In the genomic region with DNA sequence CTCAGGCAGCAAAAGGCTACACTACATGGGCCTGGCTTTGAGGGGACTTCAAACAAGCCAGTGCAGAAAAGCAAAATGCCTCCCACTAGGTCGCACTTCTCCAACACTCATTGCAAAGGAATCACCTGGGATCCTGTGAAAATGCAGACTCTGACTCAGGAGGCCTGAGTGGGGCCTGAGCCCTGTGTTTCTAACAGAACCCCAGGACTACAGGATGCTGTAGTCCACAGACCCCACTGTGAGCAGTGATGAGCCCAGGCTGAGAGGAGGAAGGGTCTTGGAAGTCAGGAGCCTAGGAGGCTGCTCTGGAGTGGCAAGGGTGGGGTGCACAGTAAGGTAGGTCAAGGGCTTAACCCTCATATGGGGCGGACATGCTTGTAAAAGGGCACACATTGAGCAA, we compare ENCODE assay signal across 15 cellular contexts. TPM values are rescaled to one million over a fixed set of nuclear protein-coding genes. Genes with fewer than 3 reads are reported as not detected.
DNase-seq lines count a peak whose midpoint lies in the region; ATAC-seq and TF ChIP-seq lines count a peak whose summit lies in the region.
"Had no signal": no experiment of that assay in that cellular context is flagged by ENCODE, and none has a peak within 500 bp of the region (broad histone marks: within the 10 kb centered on the region; RNA-seq: fewer than 3 reads in every experiment).

No MANE protein-coding gene starts in this region.

- H2BK5ac ChIP-seq in mesenchymal stem cell (ENCODE audit: low read depth, low read length, poor library complexity, severe bottlenecking) (no peak overlapping the region), neuronal stem cell (ENCODE audit: low read length) (no peak overlapping the region)

- H3K36me3 Mint-ChIP-seq in activated CD4-positive, alpha-beta T cell treated with anti-CD3 and anti-CD28 coated beads for 36 hours (ENCODE audit: low read depth), result no peaks in the 10 kb centered on the region
- H3K36me3 Mint-ChIP-seq: CD4-positive, CD25-positive, alpha-beta regulatory T cell had no signal

- H3K27me3 ChIP-seq in mesenchymal stem cell (ENCODE audit: control insufficient read depth in 1 of 2, insufficient read depth in 1 of 2, low read length in 2 of 2) (peaks cover 0 to 4% of the 10 kb centered on the region in 2 experiments), neuronal stem cell (ENCODE audit: control insufficient read depth in 3 of 3, insufficient read depth in 3 of 3, low read depth in 1 of 3, low read length in 3 of 3) (peaks cover 0 to 4% (median 0%) of the 10 kb centered on the region in 3 experiments), vagina (no peaks in the 10 kb centered on the region)
- H3K27me3 ChIP-seq: BLaER1 treated with 17β-estradiol and CSF1 and Interleukin-3, amounts not matched to agents 10 nM and 100 nM had no signal

- H3K4me1 ChIP-seq in mesenchymal stem cell (ENCODE audit: control insufficient read depth, insufficient read depth, low read depth, low read length) (peaks cover 2% of the 10 kb centered on the region), neuronal stem cell (ENCODE audit: control insufficient read depth in 2 of 2, insufficient read depth in 1 of 2, low read depth in 1 of 2, low read length in 2 of 2) (peaks cover 2% of the 10 kb centered on the region in 2 donors), vagina (peaks cover 7% of the 10 kb centered on the region)

- DNase-seq in RWPE1 (ENCODE audit: low spot score) (no peak), mesenchymal stem cell (no peak), neuronal stem cell (ENCODE audit: low spot score) (no peak), vagina (ENCODE audit: extremely low spot score in 2 of 2) (peak; percentile 42 to 92)
- no peak for DNase-seq in activated CD4-positive, alpha-beta T cell treated with anti-CD3 and anti-CD28 coated beads for 36 hours
- DNase-seq: ACHN; CD4-positive, CD25-positive, alpha-beta regulatory T cell; DMS 273 treated with DMSO at 0.1 percent for 48 hours; H7 had no signal

- H3K9me3 ChIP-seq in mesenchymal stem cell (ENCODE audit: control insufficient read depth, low read length) (peaks cover 4% of the 10 kb centered on the region), neuronal stem cell (replicated peaks in 1 of 2; ENCODE audit: control insufficient read depth in 2 of 2, insufficient read depth in 1 of 2, low read depth in 1 of 2, low read length in 2 of 2) (peaks cover 0 to 2% of the 10 kb centered on the region in 2 donors), vagina (no peaks in the 10 kb centered on the region)

- peak overlapping the region; percentile 41 for H2BK15ac ChIP-seq in mesenchymal stem cell (ENCODE audit: low read depth, poor library complexity, severe bottlenecking)
- H2BK15ac ChIP-seq in neuronal stem cell (ENCODE audit: low read length), result no peak overlapping the region

- H4K91ac ChIP-seq in mesenchymal stem cell (ENCODE audit: low read length) (no peak overlapping the region), neuronal stem cell (ENCODE audit: low read depth, low read length, poor library complexity) (no peak overlapping the region)

- H2AFZ ChIP-seq in mesenchymal stem cell (ENCODE audit: low read depth, low read length) (no peak overlapping the region), neuronal stem cell (ENCODE audit: low read length) (no peak overlapping the region)
- H2AFZ ChIP-seq: GM23248 had no signal

- H3K4me3 ChIP-seq in mesenchymal stem cell (ENCODE audit: insufficient read depth in 1 of 2, low read depth in 1 of 2, low read length in 2 of 2), result no peak overlapping the region
- no peak overlapping the region for H3K4me3 ChIP-seq in neuronal stem cell (ENCODE audit: low read length in 2 of 2)
- no peak overlapping the region for H3K4me3 ChIP-seq in vagina
- H3K4me3 ChIP-seq: BLaER1 treated with 17β-estradiol and CSF1 and Interleukin-3, amounts not matched to agents 10 nM and 100 nM; GM23248 had no signal

- H3K9ac ChIP-seq in mesenchymal stem cell (ENCODE audit: low read length) (no peak overlapping the region), neuronal stem cell (ENCODE audit: low read depth, low read length, poor library complexity) (no peak overlapping the region)
- H3K9ac ChIP-seq: BLaER1 treated with 17β-estradiol and CSF1 and Interleukin-3, amounts not matched to agents 10 nM and 100 nM; GM23248 had no signal

- peaks cover 8% of the 10 kb centered on the region for H3K4me1 Mint-ChIP-seq in activated CD4-positive, alpha-beta T cell treated with anti-CD3 and anti-CD28 coated beads for 36 hours
- H3K4me1 Mint-ChIP-seq: CD4-positive, CD25-positive, alpha-beta regulatory T cell had no signal

- no peak overlapping the region for H4K8ac ChIP-seq in mesenchymal stem cell (ENCODE audit: low read length)
- H4K8ac ChIP-seq in neuronal stem cell (ENCODE audit: low read depth, low read length), result no peak overlapping the region

- H3K14ac ChIP-seq in mesenchymal stem cell (ENCODE audit: low read length in 2 of 2) (no peak overlapping the region), neuronal stem cell (ENCODE audit: low read length) (no peak overlapping the region)

- H3K4me2 ChIP-seq in mesenchymal stem cell (ENCODE audit: low read length, poor library complexity, severe bottlenecking) (no peak overlapping the region), neuronal stem cell (ENCODE audit: insufficient read depth, low read length, poor library complexity, severe bottlenecking) (no peak overlapping the region)
- H3K4me2 ChIP-seq: BLaER1 treated with 17β-estradiol and CSF1 and Interleukin-3, amounts not matched to agents 10 nM and 100 nM had no signal

- TF ChIP-seq CTCF in RWPE1 (conservative IDR thresholded peaks at IDR 0.05; ENCODE audit: low read depth) (no peak), vagina (IDR thresholded peaks at IDR 0.05) (no peak)

- POLR2A ChIA-PET in RWPE1 (lab: Yijun Ruan, JAX; ENCODE audit: low non-redundant PET), result no interaction called here
- POLR2A ChIA-PET in activated CD4-positive, alpha-beta T cell treated with anti-CD3 and anti-CD28 coated beads for 36 hours (lab: Charles Lee), result no interaction called here

- H3K4me3 Mint-ChIP-seq in activated CD4-positive, alpha-beta T cell treated with anti-CD3 and anti-CD28 coated beads for 36 hours, result no peak overlapping the region
- H3K4me3 Mint-ChIP-seq: CD4-positive, CD25-positive, alpha-beta regulatory T cell had no signal

- peak overlapping the region in 1 of 2 experiments; percentile 37 for H3K18ac ChIP-seq in mesenchymal stem cell (ENCODE audit: low read depth in 1 of 2, low read length in 2 of 2)
- peak overlapping the region; percentile 41 for H3K18ac ChIP-seq in neuronal stem cell (ENCODE audit: low read length)

- H3K79me1 ChIP-seq in mesenchymal stem cell (replicated peaks; ENCODE audit: low read length, poor library complexity, severe bottlenecking) (no peaks in the 10 kb centered on the region), neuronal stem cell (ENCODE audit: low read depth, low read length) (no peaks in the 10 kb centered on the region)

- CTCF ChIA-PET in RWPE1 (lab: Yijun Ruan, JAX), result no interaction called here
- CTCF ChIA-PET in activated CD4-positive, alpha-beta T cell treated with anti-CD3 and anti-CD28 coated beads for 36 hours (lab: Charles Lee), result interaction anchor here (0.6 kb wide), 1 partner anchor 12 kb away, joined by 5 read pairs; no protein-coding TSS in a partner anchor

- TF ChIP-seq POLR2A in vagina (IDR thresholded peaks at IDR 0.05), result no peak

- H3K23ac ChIP-seq in mesenchymal stem cell (ENCODE audit: low read length in 2 of 2) (no peak overlapping the region), neuronal stem cell (ENCODE audit: low read depth, low read length, poor library complexity) (no peak overlapping the region)

- no peak for ATAC-seq in activated CD4-positive, alpha-beta T cell treated with anti-CD3 and anti-CD28 coated beads for 36 hours
- no peak for ATAC-seq in GM21423 (IDR thresholded peaks at IDR 0.05; ENCODE audit: unreplicated experiment)
- ATAC-seq in GM21367 (IDR thresholded peaks at IDR 0.05; ENCODE audit: unreplicated experiment), result no peak

- intact Hi-C loops in vagina (cut with DNase I), result no loop called here
- intact Hi-C loops in activated CD4-positive, alpha-beta T cell treated with anti-CD3 and anti-CD28 coated beads for 36 hours (cut with DNase I, micrococcal nuclease), result no loop called here

- H3K27me3 Mint-ChIP-seq in activated CD4-positive, alpha-beta T cell treated with anti-CD3 and anti-CD28 coated beads for 36 hours, result peaks cover 6% of the 10 kb centered on the region

- H3K27ac ChIP-seq in RWPE1, result peak overlapping the region; percentile 12; the same call in 1 of the 2 replicates
- no peak overlapping the region for H3K27ac ChIP-seq in mesenchymal stem cell (ENCODE audit: low read length, poor library complexity, severe bottlenecking)
- no peak overlapping the region for H3K27ac ChIP-seq in neuronal stem cell (replicated peaks; ENCODE audit: low read length)
- no peak overlapping the region for H3K27ac ChIP-seq in vagina
- H3K27ac ChIP-seq: BLaER1 treated with 17β-estradiol and CSF1 and Interleukin-3, amounts not matched to agents 10 nM and 100 nM; GM23248 had no signal

- H3K9me3 Mint-ChIP-seq in activated CD4-positive, alpha-beta T cell treated with anti-CD3 and anti-CD28 coated beads for 36 hours (ENCODE audit: low read depth), result no peaks in the 10 kb centered on the region

- no peak overlapping the region for H2BK120ac ChIP-seq in mesenchymal stem cell (ENCODE audit: low read depth, low read length)
- H2BK120ac ChIP-seq in neuronal stem cell (ENCODE audit: low read depth, low read length), result peak overlapping the region; percentile 5

- H2BK12ac ChIP-seq in mesenchymal stem cell (ENCODE audit: low read length in 2 of 2) (no peak overlapping the region), neuronal stem cell (ENCODE audit: low read length) (no peak overlapping the region)

- H3K4ac ChIP-seq in mesenchymal stem cell (ENCODE audit: low read depth in 1 of 2, low read length in 2 of 2) (peak overlapping the region in 1 of 2 experiments; percentile 40), neuronal stem cell (ENCODE audit: low read length) (peak overlapping the region; percentile 14)

- no peak overlapping the region for H3K27ac Mint-ChIP-seq in activated CD4-positive, alpha-beta T cell treated with anti-CD3 and anti-CD28 coated beads for 36 hours

- 99% methylated on average over 2 of the region's 2 CpGs for WGBS in mesenchymal stem cell
- WGBS in neuronal stem cell (ENCODE audit: extremely low coverage in 2 of 2, insufficient read length in 2 of 2, insufficient replicate concordance in 1 of 2), 2 donors, result no CpG with 5 or more reads among the region's 2 CpGs

- H3K36me3 ChIP-seq in mesenchymal stem cell (ENCODE audit: control insufficient read depth in 1 of 2, insufficient read depth in 2 of 2, low read depth in 1 of 2, low read length in 2 of 2), result no peaks in the 10 kb centered on the region
- H3K36me3 ChIP-seq in neuronal stem cell (replicated peaks in 1 of 2; ENCODE audit: control insufficient read depth in 2 of 2, insufficient read depth in 2 of 2, low read length in 2 of 2), result no peaks in the 10 kb centered on the region
- H3K36me3 ChIP-seq in vagina, result no peaks in the 10 kb centered on the region
- H3K36me3 ChIP-seq: BLaER1 treated with 17β-estradiol and CSF1 and Interleukin-3, amounts not matched to agents 10 nM and 100 nM had no signal

- no peak overlapping the region for H2AK5ac ChIP-seq in mesenchymal stem cell (ENCODE audit: low read length, severe bottlenecking)
- no peak overlapping the region for H2AK5ac ChIP-seq in neuronal stem cell (ENCODE audit: low read depth, low read length)

RNA-seq across cellular contexts. Expression of gene SERP2, which starts 46.7 kb away (rescaled TPM):
- 3.4 TPM for polyA plus RNA-seq in mesenchymal stem cell (2013, experiment 1 of 2)
- 3.5 TPM for polyA plus RNA-seq in mesenchymal stem cell (2013, experiment 2 of 2)
- polyA plus RNA-seq in neuronal stem cell (2013, experiment 1 of 2), result 5.6 TPM
- polyA plus RNA-seq in neuronal stem cell (2013, experiment 2 of 2), result 5.1 TPM
- total RNA-seq in vagina, result 13.8 TPM
- under 1 TPM; 0.63 to 0.98 TPM for total RNA-seq in activated CD4-positive, alpha-beta T cell treated with anti-CD3 and anti-CD28 coated beads for 36 hours
- total RNA-seq: A172; CD4-positive, CD25-positive, alpha-beta regulatory T cell; HT1080 had no signal

Comparison
In these comparisons a context has a peak if more than half of its experiments do, and no peak if none do; other contexts are left out.
1. DNase-seq: peak in vagina (2 of 2); none in RWPE1 (single experiment), mesenchymal stem cell (single experiment), neuronal stem cell (single experiment) and activated CD4-positive, alpha-beta T cell treated with anti-CD3 and anti-CD28 coated beads for 36 hours (single experiment).